8 cellular contexts compared by ENCODE assay signal in the genomic region with DNA sequence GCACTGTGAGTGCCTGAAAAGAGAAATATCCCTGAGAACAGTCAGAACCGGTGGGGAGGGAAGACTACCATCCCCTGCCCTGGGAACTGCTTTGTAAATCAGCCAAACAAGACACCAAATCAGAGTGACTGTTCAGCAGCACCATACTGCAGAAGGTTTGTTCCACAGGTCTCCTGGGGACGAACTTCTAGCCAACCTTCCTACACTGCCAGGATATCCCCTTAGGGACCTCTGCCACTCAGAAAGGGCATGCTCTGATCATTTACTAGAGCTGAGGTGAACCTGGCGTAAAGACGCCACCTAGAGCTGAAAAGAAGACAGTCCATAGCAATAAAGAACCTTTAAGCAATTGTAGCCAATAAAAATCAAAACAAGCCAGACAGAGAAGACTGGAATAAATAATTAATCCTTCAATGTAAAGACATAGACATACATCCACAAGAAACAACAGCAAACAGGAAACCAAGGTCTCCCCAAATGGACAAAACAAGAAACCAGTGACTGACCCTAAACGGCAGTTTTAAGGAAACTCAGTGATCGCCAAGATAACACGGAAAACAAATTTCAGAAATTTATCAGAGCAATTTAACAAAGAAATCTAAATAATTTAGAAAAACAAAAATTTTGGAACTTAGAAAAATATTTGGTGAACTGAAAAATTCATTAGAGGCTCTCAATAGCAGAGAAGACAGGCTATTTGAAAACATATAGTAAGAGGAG.
DNase-seq lines count a peak whose midpoint lies in the region; ATAC-seq and TF ChIP-seq lines count a peak whose summit lies in the region.

No MANE protein-coding gene starts in this region.

- no peaks in the 10 kb centered on the region for H3K27me3 ChIP-seq in OCI-LY1 (ENCODE audit: insufficient read depth, low read length)
- H3K27me3 ChIP-seq in dorsolateral prefrontal cortex, result no peaks in the 10 kb centered on the region

- H3K4me3 ChIP-seq in OCI-LY1 (ENCODE audit: low read depth, low read length, poor library complexity, severe bottlenecking) (peak overlapping the region; percentile 20), fibroblast of villous mesenchyme (ENCODE audit: low read depth, low read length) (no peak overlapping the region), dorsolateral prefrontal cortex (peak overlapping the region in 13 of 59 donors; percentile 0 to 40 (median 19))

- no peaks in the 10 kb centered on the region for H3K27me3 Mint-ChIP-seq in Calu3 (ENCODE audit: unreplicated experiment)
- no peaks in the 10 kb centered on the region for H3K27me3 Mint-ChIP-seq in activated T-cell treated with anti-CD3 and anti-CD28 coated beads, Interleukin-2, amount 50 U/mL, for 24 hours

- H3K9me3 ChIP-seq in OCI-LY1 (ENCODE audit: low read length), result no peaks in the 10 kb centered on the region

- H3F3A ChIP-seq in OCI-LY1 (ENCODE audit: insufficient read depth, low read length), result no peaks in the 10 kb centered on the region

- H3K4me3 Mint-ChIP-seq in Calu3 (ENCODE audit: low read depth, unreplicated experiment), result no peak overlapping the region
- H3K4me3 Mint-ChIP-seq in activated T-cell treated with anti-CD3 and anti-CD28 coated beads, Interleukin-2, amount 50 U/mL, for 24 hours, result peak overlapping the region; percentile 77

- H3K9ac ChIP-seq in OCI-LY1 (ENCODE audit: low read length), result peak overlapping the region; percentile 39

- no peaks in the 10 kb centered on the region for H3K79me2 ChIP-seq in OCI-LY1 (ENCODE audit: insufficient read depth, low read length)

- H3K27ac ChIP-seq in OCI-LY1 (ENCODE audit: low read depth, low read length, poor library complexity, severe bottlenecking) (peak overlapping the region; percentile 50), dorsolateral prefrontal cortex (no peak overlapping the region)

- no peaks in the 10 kb centered on the region for H3K36me3 ChIP-seq in OCI-LY1 (ENCODE audit: insufficient read depth, low read length)

- no peaks in the 10 kb centered on the region for H3K9me2 ChIP-seq in OCI-LY1 (ENCODE audit: low read depth, low read length)

- no peak overlapping the region for H2AFZ ChIP-seq in OCI-LY1 (ENCODE audit: low read length)

- peak overlapping the region; percentile 50 for H3K4me2 ChIP-seq in OCI-LY1 (ENCODE audit: low read length)

- peak; percentile 38 for TF ChIP-seq CTCF in Calu3 (IDR thresholded peaks at IDR 0.05; ENCODE audit: unreplicated experiment)
- peak; percentile 92 for TF ChIP-seq CTCF in OCI-LY1 (IDR thresholded peaks at IDR 0.05; ENCODE audit: low read length)
- TF ChIP-seq CTCF in fibroblast of villous mesenchyme (IDR thresholded peaks at IDR 0.05; ENCODE audit: insufficient read depth, low read depth, low read length), result peak; percentile 78
- peak in 8 of 56 donors; percentile 11 to 36 (median 19) for TF ChIP-seq CTCF in dorsolateral prefrontal cortex (IDR thresholded peaks at IDR 0.05 in 54 of 56, conservative IDR thresholded peaks at IDR 0.05 in 2 of 56; ENCODE audit: low read depth in 1 of 56, partially characterized antibody in 56 of 56)

- intact Hi-C loops in Calu3 (cut with micrococcal nuclease; ENCODE audit: unreplicated experiment) (loop anchor here (1.0 to 5.0 kb wide), 2 partner anchors 123 to 226 kb away; no protein-coding TSS in a partner anchor), dorsolateral prefrontal cortex (cut with DNase I) (no loop called here)

- DNase-seq in Calu3 (peak; percentile 51), fibroblast of villous mesenchyme (ENCODE audit: low read depth) (peak; percentile 79), renal cortical epithelial cell (ENCODE audit: low read depth) (peak; percentile 78), dorsolateral prefrontal cortex (no peak)
- DNase-seq in activated T-cell treated with anti-CD3 and anti-CD28 coated beads, Interleukin-2, amount 50 U/mL, for 24 hours, result peak; percentile 62

- peak overlapping the region; percentile 2 for H3K27ac Mint-ChIP-seq in Calu3 (ENCODE audit: unreplicated experiment)
- peak overlapping the region; percentile 92 for H3K27ac Mint-ChIP-seq in activated T-cell treated with anti-CD3 and anti-CD28 coated beads, Interleukin-2, amount 50 U/mL, for 24 hours

- CTCF ChIA-PET in Calu3 (lab: Charles Lee), result interaction anchor here (0.6 to 1.3 kb wide), 4 partner anchors 31 to 275 kb away, joined by 3 to 4 read pairs (median 4); no protein-coding TSS in a partner anchor

- peaks cover 36% of the 10 kb centered on the region for H3K4me1 ChIP-seq in OCI-LY1 (ENCODE audit: insufficient read depth, low read length, severe bottlenecking)

- ATAC-seq in GM21360 (IDR thresholded peaks at IDR 0.05; ENCODE audit: unreplicated experiment) (peak; percentile 80), HG03571 (IDR thresholded peaks at IDR 0.05; ENCODE audit: unreplicated experiment) (peak; percentile 84)

- peaks cover 4% of the 10 kb centered on the region for H3K9me3 Mint-ChIP-seq in Calu3 (ENCODE audit: low read depth, unreplicated experiment)
- peaks cover 44% of the 10 kb centered on the region for H3K9me3 Mint-ChIP-seq in activated T-cell treated with anti-CD3 and anti-CD28 coated beads, Interleukin-2, amount 50 U/mL, for 24 hours

- peaks cover 16% of the 10 kb centered on the region for H3K4me1 Mint-ChIP-seq in Calu3 (ENCODE audit: low read depth, unreplicated experiment)
- peaks cover 80% of the 10 kb centered on the region for H3K4me1 Mint-ChIP-seq in activated T-cell treated with anti-CD3 and anti-CD28 coated beads, Interleukin-2, amount 50 U/mL, for 24 hours (ENCODE audit: low read depth)

- no TSS peak for BruUV-seq in Calu3 (replicated peaks; lab: Mats Ljungman, UMichigan)

- no peaks in the 10 kb centered on the region for H4K20me1 ChIP-seq in OCI-LY1 (ENCODE audit: insufficient read depth, low read length)

- peaks cover 3% of the 10 kb centered on the region for H3K36me3 Mint-ChIP-seq in Calu3 (ENCODE audit: insufficient read depth, unreplicated experiment)
- H3K36me3 Mint-ChIP-seq in activated T-cell treated with anti-CD3 and anti-CD28 coated beads, Interleukin-2, amount 50 U/mL, for 24 hours (ENCODE audit: low read depth), result peaks cover 67% of the 10 kb centered on the region

Comparison
In these comparisons a context has a peak if more than half of its experiments do, and no peak if none do; other contexts are left out.
1. DNase-seq: peak in Calu3 (single experiment), activated T-cell treated with anti-CD3 and anti-CD28 coated beads, Interleukin-2, amount 50 U/mL, for 24 hours (single experiment), fibroblast of villous mesenchyme (single experiment) and renal cortical epithelial cell (single experiment); none in dorsolateral prefrontal cortex (0 of 10).